In genomic region chr11:64253043-64253442, GRCh38 we compare ENCODE assay signal across 10 cellular contexts. TPM values are rescaled to one million over a fixed set of nuclear protein-coding genes. Genes with fewer than 3 reads are reported as not detected.
DNase-seq lines count a peak whose midpoint lies in the region; ATAC-seq and TF ChIP-seq lines count a peak whose summit lies in the region.
"Had no signal": no experiment of that assay in that cellular context is flagged by ENCODE, and none has a peak within 500 bp of the region (broad histone marks: within the 10 kb centered on the region; RNA-seq: fewer than 3 reads in every experiment).

No MANE protein-coding gene starts in this region.

- no peaks in the 10 kb centered on the region for H3K9me3 Mint-ChIP-seq in activated T-helper 17 cell treated with anti-CD3 and anti-CD28 coated beads, Interleukin-2, amount 50 U/mL, for 72 hours
- H3K9me3 Mint-ChIP-seq: stimulated activated memory B cell treated with anti-CD40 and anti-IgM and Interleukin-4, amounts not matched to agents 10 μg/mL and 1 μg/mL and 100 μg/mL, for 72 hours had no signal

- intact Hi-C loops in heart left ventricle (cut with DNase I): loop anchor here in 2 of 10 donors (5.0 to 10.0 kb wide), 2 partner anchors 49 to 52 kb away; partner anchors contain the start of genes CATSPERZ (in 2 of the 2) and ESRRA (in 1 of the 2)
- intact Hi-C loops in transverse colon (cut with DNase I; ENCODE audit: low total_unique reads): loop anchor here (5.0 kb wide), 1 partner anchor 49 kb away; the partner anchor contains the start of gene CATSPERZ

- DNase-seq in heart left ventricle: no peak
- no peak for DNase-seq in right atrium auricular region (ENCODE audit: low spot score)
- DNase-seq in transverse colon: no peak
- no peak for DNase-seq in GF-D8 (lab: John Stamatoyannopoulos, UW)
- DNase-seq in dedifferentiated amniotic fluid mesenchymal stem cell (ENCODE audit: extremely low spot score): no peak
- no peak for DNase-seq in NCI-H82 (lab: John Stamatoyannopoulos, UW)
- DNase-seq: NCI-H526 treated with DMSO at 0.1 percent for 48 hours had no signal

- peak overlapping the region; percentile 92 for H3K4me3 Mint-ChIP-seq in activated T-helper 17 cell treated with anti-CD3 and anti-CD28 coated beads, Interleukin-2, amount 50 U/mL, for 72 hours

- peaks cover 6% of the 10 kb centered on the region for H3K4me1 Mint-ChIP-seq in activated T-helper 17 cell treated with anti-CD3 and anti-CD28 coated beads, Interleukin-2, amount 50 U/mL, for 72 hours

- H3K4me1 ChIP-seq in heart left ventricle (peaks cover 5 to 42% (median 25%) of the 10 kb centered on the region in 12 donors), right atrium auricular region (peaks cover 0 to 33% of the 10 kb centered on the region in 2 donors), iPS-20b (ENCODE audit: insufficient read depth, low read length) (peaks cover 24% of the 10 kb centered on the region), transverse colon (peaks cover 15 to 37% (median 23%) of the 10 kb centered on the region in 4 donors)

- H3K9ac ChIP-seq in iPS-20b (ENCODE audit: low read depth, low read length): peak overlapping the region; percentile 90; the same call in 1 of the 2 replicates

- H3K36me3 ChIP-seq in heart left ventricle (peaks cover 0 to 38% (median 28%) of the 10 kb centered on the region in 9 donors), right atrium auricular region (peaks cover 20% of the 10 kb centered on the region), iPS-20b (ENCODE audit: insufficient read depth, low read depth, low read length) (peaks cover 24% of the 10 kb centered on the region), transverse colon (peaks cover 0 to 20% (median 0%) of the 10 kb centered on the region in 4 donors)

- WGBS in heart left ventricle, 4 donors: 80 to 93% (median 81%) methylated on average over 5 to 8 of the region's 8 CpGs
- WGBS in transverse colon (ENCODE audit: low coverage in 1 of 2), 2 donors: 72% methylated on average over 8 of the region's 8 CpGs; no CpG with 5 or more reads in 1 of the 2 donors

- peak overlapping the region in 3 of 12 donors; percentile 19 to 83 (median 79) for H3K27ac ChIP-seq in heart left ventricle
- peak overlapping the region in 1 of 2 donors; percentile 71 for H3K27ac ChIP-seq in right atrium auricular region
- H3K27ac ChIP-seq in iPS-20b (ENCODE audit: low read length): no peak overlapping the region
- H3K27ac ChIP-seq in transverse colon: peak overlapping the region; percentile 84 to 91 (median 88)

- H3K9me3 ChIP-seq in heart left ventricle (no peaks in the 10 kb centered on the region), right atrium auricular region (no peaks in the 10 kb centered on the region), iPS-20b (ENCODE audit: insufficient read depth, low read depth, low read length) (no peaks in the 10 kb centered on the region), transverse colon (no peaks in the 10 kb centered on the region)

- H3K27ac Mint-ChIP-seq in activated T-helper 17 cell treated with anti-CD3 and anti-CD28 coated beads, Interleukin-2, amount 50 U/mL, for 72 hours: no peak overlapping the region

- TF ChIP-seq CTCF in heart left ventricle (IDR thresholded peaks at IDR 0.05) (no peak), right atrium auricular region (IDR thresholded peaks at IDR 0.05) (no peak), transverse colon (IDR thresholded peaks at IDR 0.05) (no peak)

- H3K27me3 Mint-ChIP-seq in activated T-helper 17 cell treated with anti-CD3 and anti-CD28 coated beads, Interleukin-2, amount 50 U/mL, for 72 hours: no peaks in the 10 kb centered on the region
- H3K27me3 Mint-ChIP-seq: stimulated activated memory B cell treated with anti-CD40 and anti-IgM and Interleukin-4, amounts not matched to agents 10 μg/mL and 1 μg/mL and 100 μg/mL, for 72 hours had no signal

- H3K4me3 ChIP-seq in heart left ventricle (peak overlapping the region in 7 of 12 donors; percentile 62 to 100 (median 94)), right atrium auricular region (peak overlapping the region in 1 of 2 donors; percentile 83), iPS-20b (ENCODE audit: low read length) (peak overlapping the region; percentile 94; the same call in 1 of the 2 replicates), transverse colon (peak overlapping the region in 2 of 4 donors; percentile 65 to 86)

- TF ChIP-seq POLR2A in heart left ventricle (IDR thresholded peaks at IDR 0.05) (no peak), transverse colon (IDR thresholded peaks at IDR 0.05) (no peak)

- in situ Hi-C loops in transverse colon (cut with MboI; ENCODE audit: low pct_ligation_motif_present in 1 of 4, low pct_unique_long_range_greater_than_20kb in 1 of 4, low sequenced_read_pairs in 3 of 4): no loop called here

- H3K36me3 Mint-ChIP-seq in activated T-helper 17 cell treated with anti-CD3 and anti-CD28 coated beads, Interleukin-2, amount 50 U/mL, for 72 hours (ENCODE audit: low read depth): peaks cover 12% of the 10 kb centered on the region

- no peak for TF ChIP-seq EP300 in transverse colon (IDR thresholded peaks at IDR 0.05; ENCODE audit: low read depth)

- ATAC-seq in heart left ventricle: no peak
- ATAC-seq in activated T-helper 17 cell treated with anti-CD3 and anti-CD28 coated beads, Interleukin-2, amount 50 U/mL, for 72 hours (replicated peaks): no peak
- ATAC-seq: stimulated activated memory B cell treated with anti-CD40 and anti-IgM and Interleukin-4, amounts not matched to agents 10 μg/mL and 1 μg/mL and 100 μg/mL, for 72 hours had no signal

- H3K27me3 ChIP-seq in heart left ventricle: no peaks in the 10 kb centered on the region
- no peaks in the 10 kb centered on the region for H3K27me3 ChIP-seq in right atrium auricular region
- H3K27me3 ChIP-seq in iPS-20b (ENCODE audit: insufficient read depth, low read length): no peaks in the 10 kb centered on the region
- H3K27me3 ChIP-seq in transverse colon: no peaks in the 10 kb centered on the region

RNA-seq across cellular contexts. Expression of gene PLCB3, which starts 1.7 kb away (rescaled TPM):
- total RNA-seq in heart left ventricle (10 to 100 TPM in 3 of 9 donors, 1 to 10 TPM in 6; 7.6 to 19.1 (median 9.8) TPM), right atrium auricular region (10 to 100 TPM in 1 of 2 donors, 1 to 10 TPM in 1; 7.5 to 15.5 TPM), transverse colon (100 to 1,000 TPM in 2 of 4 donors, 10 to 100 TPM in 2; 64.5 to 115 (median 91.2) TPM)
- 10 to 100 TPM in 1 of 2 donors, 1 to 10 TPM in 1; 7.4 to 11.6 TPM for polyA plus RNA-seq in heart left ventricle
- 10 to 100 TPM; 13.1 to 22.8 TPM for total RNA-seq in activated T-helper 17 cell treated with anti-CD3 and anti-CD28 coated beads, Interleukin-2, amount 50 U/mL, for 72 hours

RNA-seq across cellular contexts. Expression of gene PPP1R14B, which starts 6.3 kb away (rescaled TPM):
- total RNA-seq in heart left ventricle (100 to 1,000 TPM in 4 of 9 donors, 10 to 100 TPM in 5; 69.6 to 244 (median 90.4) TPM), right atrium auricular region (10 to 100 TPM; 76.4 to 99.2 TPM), transverse colon (10 to 100 TPM; 62.8 to 80.4 (median 73.2) TPM)
- 100 to 1,000 TPM; 160 to 167 TPM for polyA plus RNA-seq in heart left ventricle
- total RNA-seq in activated T-helper 17 cell treated with anti-CD3 and anti-CD28 coated beads, Interleukin-2, amount 50 U/mL, for 72 hours: 100 to 1,000 TPM; 236 to 276 TPM

RNA-seq across cellular contexts. Expression of gene FKBP2, which starts 12.1 kb away (rescaled TPM):
- 10 to 100 TPM; 35.0 to 71.5 (median 51.8) TPM for total RNA-seq in heart left ventricle
- polyA plus RNA-seq in heart left ventricle: 100 to 1,000 TPM; 226 to 250 TPM
- 10 to 100 TPM; 59.1 to 83.4 TPM for total RNA-seq in right atrium auricular region
- 10 to 100 TPM; 16.3 to 45.2 TPM for total RNA-seq in activated T-helper 17 cell treated with anti-CD3 and anti-CD28 coated beads, Interleukin-2, amount 50 U/mL, for 72 hours
- 100 to 1,000 TPM in 2 of 4 donors, 10 to 100 TPM in 2; 63.6 to 203 (median 102) TPM for total RNA-seq in transverse colon

RNA-seq across cellular contexts. Expression of gene VEGFB, which starts 18.7 kb away (rescaled TPM):
- 100 to 1,000 TPM; 172 to 332 (median 241) TPM for total RNA-seq in heart left ventricle
- 100 to 1,000 TPM; 127 to 304 TPM for polyA plus RNA-seq in heart left ventricle
- 100 to 1,000 TPM; 153 to 201 TPM for total RNA-seq in right atrium auricular region
- total RNA-seq in activated T-helper 17 cell treated with anti-CD3 and anti-CD28 coated beads, Interleukin-2, amount 50 U/mL, for 72 hours: 10 to 100 TPM; 74.1 to 83.5 TPM
- 10 to 100 TPM; 34.0 to 84.9 (median 36.8) TPM for total RNA-seq in transverse colon

RNA-seq across cellular contexts. Expression of gene DNAJC4, which starts 22.7 kb away (rescaled TPM):
- total RNA-seq in heart left ventricle (10 to 100 TPM; 31.2 to 63.6 (median 47.2) TPM), right atrium auricular region (10 to 100 TPM; 24.7 to 32.1 TPM), transverse colon (100 to 1,000 TPM in 1 of 4 donors, 10 to 100 TPM in 3; 52.6 to 214 (median 76.0) TPM)
- 100 to 1,000 TPM in 1 of 2 donors, 10 to 100 TPM in 1; 33.8 to 123 TPM for polyA plus RNA-seq in heart left ventricle
- 10 to 100 TPM; 19.9 to 39.7 TPM for total RNA-seq in activated T-helper 17 cell treated with anti-CD3 and anti-CD28 coated beads, Interleukin-2, amount 50 U/mL, for 72 hours
